Comparison of ENCODE assay signal across 35 cellular contexts in genomic region chr9:14578030-14578429, GRCh38.
"Had no signal": no experiment of that assay in that cellular context is flagged by ENCODE, and none has a peak within 500 bp of the region (broad histone marks: within the 10 kb centered on the region; RNA-seq: fewer than 3 reads in every experiment).

No MANE protein-coding gene starts in this region.

- H3K36me3 ChIP-seq: adrenal gland, brain microvascular endothelial cell, breast epithelium had no signal

- ATAC-seq: activated CD8-positive, alpha-beta T cell treated with anti-CD3 and anti-CD28 coated beads for 36 hours; activated naive CD4-positive, alpha-beta T cell treated with anti-CD3 and anti-CD28 coated beads, Interleukin-2, amount 50 U/mL, for 72 hours; activated T-cell treated with anti-CD3 and anti-CD28 coated beads, Interleukin-2, amount 50 U/mL, for 4 hours; activated T-cell treated with anti-CD3 and anti-CD28 coated beads, Interleukin-2, amount 50 U/mL, for 72 hours; activated T-helper 17 cell treated with anti-CD3 and anti-CD28 coated beads, Interleukin-2, amount 50 U/mL, for 72 hours; body of pancreas had no signal

- H3K27me3 ChIP-seq: adrenal gland, body of pancreas, brain microvascular endothelial cell, breast epithelium had no signal

- H3K27ac Mint-ChIP-seq: activated B cell treated with CpG ODN at 0.5 μM for 24 hours; activated CD4-positive, alpha-beta memory T cell treated with anti-CD3 and anti-CD28 coated beads for 36 hours; activated CD4-positive, alpha-beta T cell treated with anti-CD3 and anti-CD28 coated beads, Interleukin-2, amount 10 ng/mL, durations not matched to agents 24 days and 14 days; activated CD8-positive, alpha-beta T cell treated with anti-CD3 and anti-CD28 coated beads for 36 hours; activated naive CD4-positive, alpha-beta T cell treated with anti-CD3 and anti-CD28 coated beads for 36 hours; activated naive CD4-positive, alpha-beta T cell treated with anti-CD3 and anti-CD28 coated beads, Interleukin-2, amount 50 U/mL, for 72 hours; activated naive CD8-positive, alpha-beta T cell treated with anti-CD3 and anti-CD28 coated beads for 36 hours; activated T-cell treated with anti-CD3 and anti-CD28 coated beads, Interleukin-2, amount 50 U/mL, for 72 hours; activated T-helper 1 cell treated with anti-CD3 and anti-CD28 coated beads, Interleukin-12 subunit alpha, Interleukin-12 subunit beta, Interleukin-2, Interleukin-4 antibody, amounts not matched to agents 30 ng/mL and 10 ng/mL and 1 ng/mL, durations not matched to agents 14 hours and 24 hours and 36 hours; activated T-helper 17 cell treated with anti-CD3 and anti-CD28 coated beads, Interleukin-2, amount 50 U/mL, for 72 hours; T-helper 2 cell treated with Interferon-gamma antibody and Interleukin-4, amounts not matched to agents 5 μg/mL and 100 μg/mL, for 36 hours had no signal

- H3K4me1 Mint-ChIP-seq: activated B cell treated with CpG ODN at 0.5 μM for 24 hours; activated CD4-positive, alpha-beta T cell treated with anti-CD3 and anti-CD28 coated beads, Interleukin-2, amount 10 ng/mL, durations not matched to agents 24 days and 14 days; activated naive CD8-positive, alpha-beta T cell treated with anti-CD3 and anti-CD28 coated beads for 36 hours; activated T-helper 17 cell treated with anti-CD3 and anti-CD28 coated beads, Interleukin-2, amount 50 U/mL, for 72 hours had no signal

- H3K27ac ChIP-seq: adrenal gland, body of pancreas, brain microvascular endothelial cell, breast epithelium, VCaP had no signal

- H3K4me3 ChIP-seq: adrenal gland, body of pancreas, breast epithelium had no signal

- H3K4me3 Mint-ChIP-seq: activated B cell treated with CpG ODN at 0.5 μM for 24 hours; activated CD4-positive, alpha-beta memory T cell treated with anti-CD3 and anti-CD28 coated beads for 36 hours; activated CD4-positive, alpha-beta T cell treated with anti-CD3 and anti-CD28 coated beads, Interleukin-2, amount 10 ng/mL, durations not matched to agents 24 days and 14 days; activated CD8-positive, alpha-beta T cell treated with anti-CD3 and anti-CD28 coated beads for 36 hours; activated naive CD4-positive, alpha-beta T cell treated with anti-CD3 and anti-CD28 coated beads for 36 hours; activated naive CD8-positive, alpha-beta T cell treated with anti-CD3 and anti-CD28 coated beads for 36 hours; activated T-cell treated with anti-CD3 and anti-CD28 coated beads, Interleukin-2, amount 50 U/mL, for 4 hours; activated T-cell treated with anti-CD3 and anti-CD28 coated beads, Interleukin-2, amount 50 U/mL, for 72 hours; activated T-helper 1 cell treated with anti-CD3 and anti-CD28 coated beads, Interleukin-12 subunit alpha, Interleukin-12 subunit beta, Interleukin-2, Interleukin-4 antibody, amounts not matched to agents 30 ng/mL and 10 ng/mL and 1 ng/mL, durations not matched to agents 14 hours and 24 hours and 36 hours; activated T-helper 17 cell treated with anti-CD3 and anti-CD28 coated beads, Interleukin-2, amount 50 U/mL, for 72 hours; T-helper 2 cell treated with Interferon-gamma antibody and Interleukin-4, amounts not matched to agents 5 μg/mL and 100 μg/mL, for 36 hours had no signal

- H3K27me3 Mint-ChIP-seq: activated B cell treated with CpG ODN at 0.5 μM for 24 hours had no signal

- H3K4me1 ChIP-seq: adrenal gland, body of pancreas, breast epithelium had no signal

- DNase-seq: activated B cell treated with CpG ODN at 0.5 μM for 24 hours; activated CD4-positive, alpha-beta memory T cell treated with anti-CD3 and anti-CD28 coated beads for 36 hours; activated CD4-positive, alpha-beta T cell treated with anti-CD3 and anti-CD28 coated beads for 4 hours; activated CD4-positive, alpha-beta T cell treated with anti-CD3 and anti-CD28 coated beads, Interleukin-2, amount 10 ng/mL, durations not matched to agents 24 days and 14 days; activated CD4-positive, alpha-beta T cell treated with anti-CD3 and anti-CD28 coated beads, Interleukin-2, amount 50 U/mL, for 1 hour; activated CD4-positive, alpha-beta T cell treated with anti-CD3 and anti-CD28 coated beads, Interleukin-2, amount 50 U/mL, for 4 hours; activated CD4-positive, CD25-positive, alpha-beta regulatory T cell treated with anti-CD3 and anti-CD28 coated beads, Interleukin-2, amount 50 U/mL, for 72 hours; activated CD8-positive, alpha-beta memory T cell treated with anti-CD3 and anti-CD28 coated beads, Interleukin-2, amount 50 U/mL, for 4 hours; activated CD8-positive, alpha-beta T cell treated with anti-CD3 and anti-CD28 coated beads for 36 hours; activated effector memory CD4-positive, alpha-beta T cell treated with anti-CD3 and anti-CD28 coated beads, Interleukin-2, amount 50 U/mL, for 16 hours; activated gamma-delta T cell treated with Interleukin-2 at 50 U/mL for 16 hours; activated naive CD4-positive, alpha-beta T cell; activated naive CD4-positive, alpha-beta T cell treated with anti-CD3 and anti-CD28 coated beads for 36 hours; activated naive CD4-positive, alpha-beta T cell treated with anti-CD3 and anti-CD28 coated beads, Interleukin-2, amount 50 U/mL, for 16 hours; activated naive CD8-positive, alpha-beta T cell treated with anti-CD3 and anti-CD28 coated beads for 36 hours; activated T-cell treated with anti-CD3 and anti-CD28 coated beads for 4 hours; activated T-cell treated with anti-CD3 and anti-CD28 coated beads, Interleukin-2, amount 50 U/mL, for 1 hour; activated T-cell treated with anti-CD3 and anti-CD28 coated beads, Interleukin-2, amount 50 U/mL, for 4 hours; activated T-cell treated with anti-CD3 and anti-CD28 coated beads, Interleukin-2, amount 50 U/mL, for 72 hours; adrenal gland; amniotic stem cell; aorta; body of pancreas; brain microvascular endothelial cell; central memory CD4-positive, alpha-beta T cell; T-helper 2 cell; T-helper 9 cell had no signal

- H3K9me3 ChIP-seq: adrenal gland, body of pancreas, breast epithelium had no signal

- FAIRE-seq: astrocyte, TTC549 had no signal
